In genomic region chr11:76325149-76325548, GRCh38 we compare ENCODE assay signal across 24 cellular contexts.
"Had no signal": no experiment of that assay in that cellular context is flagged by ENCODE, and none has a peak within 500 bp of the region (broad histone marks: within the 10 kb centered on the region; RNA-seq: fewer than 3 reads in every experiment).

No MANE protein-coding gene starts in this region.

- H2AFZ ChIP-seq: hepatocyte had no signal

- H3K4me2 ChIP-seq: hepatocyte, smooth muscle cell had no signal

- FAIRE-seq: kidney, pancreas had no signal

- H3K36me3 ChIP-seq: colonic mucosa, gastrocnemius medialis, heart left ventricle, neutrophil, pancreas, stomach, thyroid gland, vagina had no signal

- H3K27me3 ChIP-seq: pancreas, vagina had no signal

- DNase-seq: colonic mucosa; effector memory CD4-positive, alpha-beta T cell; foreskin fibroblast; gastrocnemius medialis; heart left ventricle; mucosa of descending colon; naive B cell; pancreas; stimulated activated CD4-positive, alpha-beta T cell treated with anti-CD3 and anti-CD28 coated beads, Interleukin-12 subunit alpha, Interleukin-12 subunit beta, amount 100 ng/mL, for 4 hours; stimulated activated CD4-positive, alpha-beta T cell treated with anti-CD3 and anti-CD28 coated beads, Interleukin-1b, Interleukin-23, amount 100 ng/mL, for 48 hours; stimulated activated CD4-positive, alpha-beta T cell treated with anti-CD3 and anti-CD28 coated beads, Interleukin-4, amount 100 ng/mL, for 1 hour; stimulated activated naive CD4-positive, alpha-beta T cell treated with Interleukin-2 at 50 U/mL for 16 hours; stomach; thyroid gland had no signal

- H3K4me1 ChIP-seq: colonic mucosa, gastrocnemius medialis, pancreas had no signal

- H3K9me3 ChIP-seq: colonic mucosa, gastrocnemius medialis, heart left ventricle, mucosa of descending colon, neutrophil, pancreas, stomach, thyroid gland, vagina had no signal

- H3K4me3 ChIP-seq: colonic mucosa, gastrocnemius medialis, heart left ventricle, hepatocyte, lung, mucosa of descending colon, pancreas, smooth muscle cell, stomach, thyroid gland, vagina had no signal

- ATAC-seq: gastrocnemius medialis; heart left ventricle; left lobe of liver; mucosa of descending colon; natural killer cell treated with Interleukin-12 subunit alpha and Interleukin-12 subunit beta and Interleukin-15 and Interleukin-18, amount 100 ng/mL, for 72 hours; pancreas; sciatic nerve; stimulated activated effector memory CD8-positive, alpha-beta T cell treated with anti-CD3 and anti-CD28 coated beads, Interleukin-12 subunit alpha, Interleukin-12 subunit beta, amount 100 ng/mL, for 72 hours had no signal

- H3K79me2 ChIP-seq: hepatocyte had no signal

- H3K27ac ChIP-seq: colonic mucosa, gastrocnemius medialis, heart left ventricle, hepatocyte, neutrophil, pancreas, stomach, thyroid gland, vagina had no signal
